8 cellular contexts compared by ENCODE assay signal in the genomic region with DNA sequence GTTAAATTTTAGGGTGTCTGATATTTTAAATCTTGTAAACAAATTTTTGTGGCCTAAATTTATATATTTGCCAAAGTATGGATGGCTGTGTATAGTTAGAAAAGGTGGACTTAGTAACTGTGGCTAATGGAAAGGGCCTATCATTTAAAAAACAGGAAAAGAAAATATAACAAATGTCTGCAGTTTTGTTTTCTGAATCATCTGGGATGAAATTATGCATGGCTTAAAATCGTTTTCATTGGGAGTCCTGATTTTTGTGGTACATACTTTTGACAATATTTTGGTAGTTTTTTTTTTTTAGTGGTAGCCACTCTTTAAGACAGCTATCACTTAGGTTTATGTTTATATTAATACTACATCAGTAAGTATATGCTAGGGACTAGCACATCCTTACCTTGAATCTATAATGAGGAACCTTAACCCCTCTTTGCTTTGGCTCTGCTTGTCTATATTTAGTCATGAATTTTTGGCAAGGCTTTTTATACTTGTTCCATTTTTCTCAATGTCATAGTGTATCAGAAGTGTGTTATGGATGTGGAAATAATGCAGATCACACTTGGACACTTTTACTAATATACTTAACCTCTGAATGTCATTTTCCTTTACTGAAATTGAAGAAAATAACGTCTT. TPM values are rescaled to one million over a fixed set of nuclear protein-coding genes. Genes with fewer than 3 reads are reported as not detected.
DNase-seq lines count a peak whose midpoint lies in the region; ATAC-seq and TF ChIP-seq lines count a peak whose summit lies in the region.

No MANE protein-coding gene starts in this region.

- CTCF ChIA-PET in CD8-positive, alpha-beta T cell (lab: Charles Lee) = interaction anchor here (1.4 kb wide), 1 partner anchor 239 kb away, joined by 4 read pairs; no protein-coding TSS in a partner anchor

- H3K9me3 Mint-ChIP-seq in CD8-positive, alpha-beta T cell = no peaks in the 10 kb centered on the region

- H3K36me3 ChIP-seq in CD8-positive, alpha-beta T cell (ENCODE audit: insufficient read depth, low read length) = no peaks in the 10 kb centered on the region
- H3K36me3 ChIP-seq in MM.1S (replicated peaks; ENCODE audit: insufficient read depth, low read length) = no peaks in the 10 kb centered on the region
- no peaks in the 10 kb centered on the region for H3K36me3 ChIP-seq in duodenal mucosa (ENCODE audit: control insufficient read depth in 1 of 2, insufficient read depth in 2 of 2, low read length in 2 of 2)
- H3K36me3 ChIP-seq in neutrophil = no peaks in the 10 kb centered on the region

- H3F3A ChIP-seq in MM.1S (ENCODE audit: insufficient read depth, low read length) = no peaks in the 10 kb centered on the region

- intact Hi-C loops in CD8-positive, alpha-beta T cell (cut with DNase I, micrococcal nuclease) = loop anchor here in 1 of 2 experiments (1.0 to 2.0 kb wide), 2 partner anchors 8 to 170 kb away; no protein-coding TSS in a partner anchor

- H3K27me3 Mint-ChIP-seq in CD8-positive, alpha-beta T cell (ENCODE audit: low read depth) = no peaks in the 10 kb centered on the region

- H3K9me3 ChIP-seq in CD8-positive, alpha-beta T cell (ENCODE audit: low read length) = no peaks in the 10 kb centered on the region
- H3K9me3 ChIP-seq in MM.1S (replicated peaks; ENCODE audit: insufficient read depth, low read length) (no peaks in the 10 kb centered on the region), duodenal mucosa (ENCODE audit: control insufficient read depth in 1 of 2, low read length in 2 of 2) (no peaks in the 10 kb centered on the region), neutrophil (no peaks in the 10 kb centered on the region)

- H3K36me3 Mint-ChIP-seq in CD8-positive, alpha-beta T cell = peaks cover 31% of the 10 kb centered on the region

- no peaks in the 10 kb centered on the region for H4K20me1 ChIP-seq in MM.1S (ENCODE audit: insufficient read depth, low read length)

- peak overlapping the region; percentile 85 for H3K4me3 Mint-ChIP-seq in CD8-positive, alpha-beta T cell

- ATAC-seq in CD8-positive, alpha-beta T cell = no peak
- ATAC-seq in GM18519 (IDR thresholded peaks at IDR 0.05; ENCODE audit: low FRiP score, unreplicated experiment) (no peak), HG02610 (IDR thresholded peaks at IDR 0.05; ENCODE audit: unreplicated experiment) (no peak)

- no peaks in the 10 kb centered on the region for H3K27me3 ChIP-seq in CD8-positive, alpha-beta T cell (ENCODE audit: insufficient read depth, low read length)
- H3K27me3 ChIP-seq in MM.1S (replicated peaks; ENCODE audit: insufficient read depth, low read length) = no peaks in the 10 kb centered on the region
- H3K27me3 ChIP-seq in duodenal mucosa (ENCODE audit: control insufficient read depth in 1 of 2, insufficient read depth in 2 of 2, low read length in 2 of 2) = no peaks in the 10 kb centered on the region
- H3K27me3 ChIP-seq in neutrophil = no peaks in the 10 kb centered on the region

- no peak for TF ChIP-seq CTCF in CD8-positive, alpha-beta T cell (IDR thresholded peaks at IDR 0.05)
- TF ChIP-seq CTCF in MM.1S (IDR thresholded peaks at IDR 0.05; ENCODE audit: low read length) = no peak
- TF ChIP-seq CTCF in neutrophil (IDR thresholded peaks at IDR 0.05) = no peak

- peaks cover 65% of the 10 kb centered on the region for H3K4me1 Mint-ChIP-seq in CD8-positive, alpha-beta T cell (ENCODE audit: low read depth)

- H3K4me1 ChIP-seq in CD8-positive, alpha-beta T cell (ENCODE audit: insufficient read depth, low read length) = peaks cover 34% of the 10 kb centered on the region
- H3K4me1 ChIP-seq in MM.1S (ENCODE audit: low read length) (no peaks in the 10 kb centered on the region), duodenal mucosa (ENCODE audit: control insufficient read depth in 1 of 2, insufficient read depth in 2 of 2, low read length in 2 of 2) (peaks cover 26 to 39% of the 10 kb centered on the region in 2 donors), neutrophil (ENCODE audit: control insufficient read depth in 1 of 2, insufficient read depth in 1 of 2, low read depth in 1 of 2, low read length in 1 of 2) (peaks cover 39 to 40% of the 10 kb centered on the region in 2 experiments)

- no peaks in the 10 kb centered on the region for H3K9me2 ChIP-seq in MM.1S (replicated peaks; ENCODE audit: insufficient read depth, low read length)

- peak overlapping the region; percentile 91 for H3K27ac Mint-ChIP-seq in CD8-positive, alpha-beta T cell

- H3K79me2 ChIP-seq in MM.1S (ENCODE audit: low read length) = peaks cover 82% of the 10 kb centered on the region

- peak overlapping the region; percentile 48 for H3K4me3 ChIP-seq in CD8-positive, alpha-beta T cell (ENCODE audit: low read depth, low read length)
- H3K4me3 ChIP-seq in MM.1S (ENCODE audit: low read length) = peak overlapping the region; percentile 79
- H3K4me3 ChIP-seq in duodenal mucosa (ENCODE audit: low read depth in 1 of 2, low read length in 2 of 2) = peak overlapping the region; percentile 78 to 95
- H3K4me3 ChIP-seq in neutrophil (ENCODE audit: low read depth in 1 of 2, low read length in 1 of 2) = peak overlapping the region in 1 of 2 experiments; percentile 8

- POLR2A ChIA-PET in CD8-positive, alpha-beta T cell (lab: Charles Lee) = no interaction called here

- H3K4me2 ChIP-seq in MM.1S (ENCODE audit: low read depth, low read length) = peak overlapping the region; percentile 81

- H2AFZ ChIP-seq in MM.1S (ENCODE audit: low read length) = no peak overlapping the region

- peak overlapping the region; percentile 46; the same call in 1 of the 2 replicates for H3K9ac ChIP-seq in MM.1S (ENCODE audit: low read length)
- peak overlapping the region; percentile 52 to 82 for H3K9ac ChIP-seq in duodenal mucosa (ENCODE audit: low read depth in 1 of 2, low read length in 2 of 2)

- peak overlapping the region; percentile 30 for H3K27ac ChIP-seq in CD8-positive, alpha-beta T cell (ENCODE audit: low read depth, low read length)
- H3K27ac ChIP-seq in MM.1S (ENCODE audit: low read length) (no peak overlapping the region), duodenal mucosa (ENCODE audit: low read depth, low read length) (no peak overlapping the region), neutrophil (peak overlapping the region; percentile 25)

- DNase-seq in CD8-positive, alpha-beta T cell = no peak
- DNase-seq in MM.1S (no peak), NCI-H526 treated with DMSO at 0.1 percent for 48 hours (lab: John Stamatoyannopoulos, UW) (no peak)
- DNase-seq in stimulated activated CD4-positive, alpha-beta T cell treated with anti-CD3 and anti-CD28 coated beads, Interleukin-2, amount 100 ng/mL, for 48 hours = no peak

RNA-seq across cellular contexts. Expression of gene ARID1B, which starts 5.6 kb away (rescaled TPM):
- total RNA-seq in CD8-positive, alpha-beta T cell = 100 to 1,000 TPM in 1 of 2 experiments, 10 to 100 TPM in 1; 98.4 to 111 TPM

Comparison
In these comparisons a context has a peak if more than half of its experiments do, and no peak if none do; other contexts are left out.
1. H3K27ac ChIP-seq: peak in CD8-positive, alpha-beta T cell (single experiment) and neutrophil (single experiment); none in MM.1S (single experiment) and duodenal mucosa (single experiment).